Comparison of ENCODE assay signal across 21 cellular contexts in the genomic region with DNA sequence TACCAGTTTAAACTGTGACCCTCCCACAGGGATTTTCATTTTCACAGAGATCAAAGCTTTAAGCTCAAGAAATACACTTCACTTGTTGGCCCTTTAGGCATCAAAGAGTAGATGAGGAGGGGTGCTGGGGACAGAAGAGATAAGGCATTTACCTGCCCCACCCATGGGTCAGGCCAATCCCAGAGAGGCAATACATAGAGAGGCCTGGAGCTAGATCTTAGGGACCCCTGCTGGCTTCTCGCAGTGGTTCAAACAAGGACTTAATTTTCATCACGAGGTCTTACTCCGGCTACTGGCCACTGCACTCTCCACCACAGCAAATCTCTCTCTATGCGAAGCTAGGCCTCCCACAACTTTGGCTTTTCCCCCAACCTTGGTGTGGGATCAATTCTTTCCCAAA. TPM values are rescaled to one million over a fixed set of nuclear protein-coding genes. Genes with fewer than 3 reads are reported as not detected.
DNase-seq lines count a peak whose midpoint lies in the region; TF ChIP-seq lines count a peak whose summit lies in the region.
"Had no signal": no experiment of that assay in that cellular context is flagged by ENCODE, and none has a peak within 500 bp of the region (broad histone marks: within the 10 kb centered on the region; RNA-seq: fewer than 3 reads in every experiment).

No MANE protein-coding gene starts in this region.

- no peak for TF ChIP-seq POLR2A in NB4 (IDR thresholded peaks at IDR 0.05; ENCODE audit: extremely low read depth, insufficient read length)

- no peaks in the 10 kb centered on the region for H3K9me3 Mint-ChIP-seq in endodermal cell
- no peaks in the 10 kb centered on the region for H3K9me3 Mint-ChIP-seq in neural progenitor cell
- H3K9me3 Mint-ChIP-seq: CD4-positive, alpha-beta T cell; CD8-positive, alpha-beta memory T cell had no signal

- H3K4me1 ChIP-seq in endodermal cell (ENCODE audit: control insufficient read depth, insufficient read depth, low read length), result no peaks in the 10 kb centered on the region
- no peaks in the 10 kb centered on the region for H3K4me1 ChIP-seq in neural progenitor cell
- H3K4me1 ChIP-seq: BE2C had no signal

- H3K4me3 Mint-ChIP-seq in endodermal cell (no peak overlapping the region), neural progenitor cell (peak overlapping the region; percentile 50)
- H3K4me3 Mint-ChIP-seq: CD14-positive monocyte; CD4-positive, alpha-beta T cell; CD8-positive, alpha-beta memory T cell had no signal

- H3K27me3 Mint-ChIP-seq in endodermal cell (ENCODE audit: insufficient read depth), result peaks cover 91% of the 10 kb centered on the region
- H3K27me3 Mint-ChIP-seq in neural progenitor cell (ENCODE audit: insufficient read depth, low read depth), result peaks cover 8% of the 10 kb centered on the region
- H3K27me3 Mint-ChIP-seq: CD4-positive, alpha-beta T cell had no signal

- H3K27me3 ChIP-seq in endodermal cell (ENCODE audit: control insufficient read depth, insufficient read depth, low read length, poor library complexity, severe bottlenecking) (peaks cover 86% of the 10 kb centered on the region), neural progenitor cell (peaks cover 6% of the 10 kb centered on the region)
- H3K27me3 ChIP-seq: BLaER1 treated with 17β-estradiol and CSF1 and Interleukin-3, amounts not matched to agents 10 nM and 100 nM had no signal

- no peaks in the 10 kb centered on the region for H3F3A ChIP-seq in neural progenitor cell (ENCODE audit: low read depth)

- H3K4me2 ChIP-seq in neural progenitor cell, result no peak overlapping the region
- H3K4me2 ChIP-seq: A549; BLaER1 treated with 17β-estradiol and CSF1 and Interleukin-3, amounts not matched to agents 10 nM and 100 nM had no signal

- H3K36me3 Mint-ChIP-seq in endodermal cell (ENCODE audit: low read depth), result no peaks in the 10 kb centered on the region
- H3K36me3 Mint-ChIP-seq in neural progenitor cell, result no peaks in the 10 kb centered on the region
- H3K36me3 Mint-ChIP-seq: CD14-positive monocyte; CD8-positive, alpha-beta memory T cell had no signal

- WGBS in endodermal cell (ENCODE audit: insufficient coverage in 1 of 2, insufficient read length in 1 of 2), 2 experiments, result 71 to 80% methylated on average over 2 to 4 of the region's 4 CpGs

- H3K27ac ChIP-seq in endodermal cell (ENCODE audit: low read depth, low read length) (no peak overlapping the region), neural progenitor cell (no peak overlapping the region)
- H3K27ac ChIP-seq: A549; BLaER1 treated with 17β-estradiol and CSF1 and Interleukin-3, amounts not matched to agents 10 nM and 100 nM; GM23248 had no signal

- H3K4me3 ChIP-seq in NB4 (ENCODE audit: low read depth, low read length) (no peak overlapping the region), endodermal cell (ENCODE audit: low read length) (no peak overlapping the region), neural progenitor cell (no peak overlapping the region)
- H3K4me3 ChIP-seq: A549; BLaER1 treated with 17β-estradiol and CSF1 and Interleukin-3, amounts not matched to agents 10 nM and 100 nM; GM23248 had no signal

- DNase-seq in ELF-1 (ENCODE audit: low read depth, low spot score), result peak; percentile 2
- DNase-seq in NB4 (ENCODE audit: low read depth), result peak; percentile 11
- peak; percentile 72 for DNase-seq in endodermal cell
- no peak for DNase-seq in neural progenitor cell (ENCODE audit: low spot score)
- no peak for DNase-seq in activated naive CD4-positive, alpha-beta T cell treated with anti-CD3 and anti-CD28 coated beads, Interleukin-2, amount 50 U/mL, for 16 hours
- DNase-seq in NCI-H1092 (lab: John Stamatoyannopoulos, UW), result no peak
- DNase-seq in activated gamma-delta T cell (lab: John Stamatoyannopoulos, UW), result no peak
- DNase-seq: 8988T; ACHN; AML-193; BE2C; CD4-positive, alpha-beta T cell; DMS53; DMS79 treated with DMSO at 0.1 percent for 48 hours; GM23248; H7; HCEC 1CT had no signal

- no peak overlapping the region for H2AFZ ChIP-seq in neural progenitor cell (replicated peaks)
- H2AFZ ChIP-seq: GM23248 had no signal

- no peak for TF ChIP-seq CTCF in NB4 (IDR thresholded peaks at IDR 0.05; ENCODE audit: low read depth, low read length)
- no peak for TF ChIP-seq CTCF in endodermal cell (conservative IDR thresholded peaks at IDR 0.05)
- no peak for TF ChIP-seq CTCF in neural progenitor cell (IDR thresholded peaks at IDR 0.05)

- H4K20me1 ChIP-seq in neural progenitor cell (ENCODE audit: low read depth), result no peaks in the 10 kb centered on the region
- H4K20me1 ChIP-seq: BLaER1 treated with 17β-estradiol and CSF1 and Interleukin-3, amounts not matched to agents 10 nM and 100 nM had no signal

- H3K79me2 ChIP-seq in neural progenitor cell (ENCODE audit: low read depth), result no peaks in the 10 kb centered on the region

- no peaks in the 10 kb centered on the region for H3K9me3 ChIP-seq in endodermal cell (ENCODE audit: control insufficient read depth, low read length)
- no peaks in the 10 kb centered on the region for H3K9me3 ChIP-seq in neural progenitor cell (ENCODE audit: low read depth)
- H3K9me3 ChIP-seq: A549; BE2C; BLaER1 treated with 17β-estradiol and CSF1 and Interleukin-3, amounts not matched to agents 10 nM and 100 nM had no signal

- no peak overlapping the region for H3K27ac Mint-ChIP-seq in endodermal cell
- no peak overlapping the region for H3K27ac Mint-ChIP-seq in neural progenitor cell
- H3K27ac Mint-ChIP-seq: CD14-positive monocyte; CD4-positive, alpha-beta T cell; CD8-positive, alpha-beta memory T cell had no signal

- peaks cover 15% of the 10 kb centered on the region for H3K4me1 Mint-ChIP-seq in endodermal cell
- H3K4me1 Mint-ChIP-seq in neural progenitor cell, result peaks cover 39% of the 10 kb centered on the region
- H3K4me1 Mint-ChIP-seq: CD8-positive, alpha-beta memory T cell had no signal

- H3K9ac ChIP-seq in endodermal cell (ENCODE audit: extremely low read depth, low read length, poor library complexity, severe bottlenecking) (no peak overlapping the region), neural progenitor cell (no peak overlapping the region)
- H3K9ac ChIP-seq: BLaER1 treated with 17β-estradiol and CSF1 and Interleukin-3, amounts not matched to agents 10 nM and 100 nM; GM23248 had no signal

- H3K36me3 ChIP-seq in endodermal cell (ENCODE audit: control insufficient read depth, insufficient read depth, low read length), result no peaks in the 10 kb centered on the region
- H3K36me3 ChIP-seq in neural progenitor cell, result no peaks in the 10 kb centered on the region
- H3K36me3 ChIP-seq: BE2C; BLaER1 treated with 17β-estradiol and CSF1 and Interleukin-3, amounts not matched to agents 10 nM and 100 nM had no signal

RNA-seq across cellular contexts. Expression of a gene that starts 46.6 kb away (rescaled TPM):
- 1 to 10 TPM; 2.0 to 6.7 TPM for total RNA-seq in endodermal cell
- 13.7 TPM for polyA plus RNA-seq in endodermal cell (2013, experiment 1 of 2)
- 15.5 TPM for polyA plus RNA-seq in endodermal cell (2013, experiment 2 of 2)
- total RNA-seq in neural progenitor cell (ENCODE audit: low replicate concordance), result 0.34 and 2.4 TPM in 2 replicates

Comparison
In these comparisons a context has a peak if more than half of its experiments do, and no peak if none do; other contexts are left out.
1. DNase-seq: peak in ELF-1 (single experiment), NB4 (single experiment) and endodermal cell (single experiment); none in neural progenitor cell (single experiment), activated naive CD4-positive, alpha-beta T cell treated with anti-CD3 and anti-CD28 coated beads, Interleukin-2, amount 50 U/mL, for 16 hours (single experiment), NCI-H1092 (single experiment) and activated gamma-delta T cell (single experiment).